15 cellular contexts compared by ENCODE assay signal in the genomic region with DNA sequence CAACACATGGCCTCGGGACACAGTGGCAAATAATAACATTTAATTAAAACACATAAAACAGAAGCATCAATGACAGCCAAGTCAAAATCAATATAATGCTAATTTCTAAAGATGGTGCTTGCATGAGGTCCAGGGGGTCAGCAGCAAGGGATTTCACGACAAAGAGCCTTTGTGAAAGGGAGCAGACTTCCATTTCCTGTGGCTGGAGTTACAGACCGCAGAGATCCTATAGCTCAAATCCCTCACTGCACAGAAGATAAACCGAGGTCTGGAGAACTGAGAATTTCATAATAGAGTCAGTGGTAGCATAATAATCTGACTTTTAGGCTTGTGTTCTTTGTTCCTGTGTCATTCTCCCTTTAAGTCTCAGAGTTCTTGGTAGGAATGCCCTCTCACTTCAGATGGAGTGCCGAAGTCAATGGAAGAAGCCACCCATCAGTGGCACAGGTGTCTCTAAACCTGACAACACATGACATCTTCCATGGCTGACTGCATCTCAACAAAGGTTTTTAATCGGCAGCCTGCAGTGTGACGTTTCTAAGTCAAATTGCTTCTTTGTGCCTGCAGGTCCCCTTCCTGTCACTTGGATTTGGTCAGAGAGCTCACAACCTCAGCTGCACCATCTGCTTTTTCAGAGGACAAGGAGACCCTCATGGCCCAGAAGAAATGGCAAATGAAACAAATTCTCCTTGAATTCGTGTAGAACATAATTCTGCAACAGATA.
"Had no signal": no experiment of that assay in that cellular context is flagged by ENCODE, and none has a peak within 500 bp of the region (broad histone marks: within the 10 kb centered on the region; RNA-seq: fewer than 3 reads in every experiment).

No MANE protein-coding gene starts in this region.

- H3K27ac Mint-ChIP-seq: activated naive CD8-positive, alpha-beta T cell treated with anti-CD3 and anti-CD28 coated beads for 36 hours; activated T-cell treated with anti-CD3 and anti-CD28 coated beads, Interleukin-2, amount 50 U/mL, for 24 hours; stimulated activated naive B cell treated with anti-CD40 and anti-IgM and Interleukin-4, amounts not matched to agents 10 μg/mL and 1 μg/mL and 100 μg/mL, for 72 hours had no signal

- ATAC-seq: right cardiac atrium; stimulated activated naive B cell treated with anti-CD40 and anti-IgM and Interleukin-4, amounts not matched to agents 10 μg/mL and 1 μg/mL and 100 μg/mL, for 72 hours had no signal

- H3K4me3 Mint-ChIP-seq: activated naive CD8-positive, alpha-beta T cell treated with anti-CD3 and anti-CD28 coated beads for 36 hours; activated T-cell treated with anti-CD3 and anti-CD28 coated beads, Interleukin-2, amount 50 U/mL, for 24 hours; stimulated activated naive B cell treated with anti-CD40 and anti-IgM and Interleukin-4, amounts not matched to agents 10 μg/mL and 1 μg/mL and 100 μg/mL, for 72 hours had no signal

- H3K36me3 ChIP-seq: brain microvascular endothelial cell, neutrophil had no signal

- H3K9me3 ChIP-seq: neutrophil had no signal

- DNase-seq: activated CD4-positive, alpha-beta T cell treated with anti-CD3 and anti-CD28 coated beads, Interleukin-2, amount 50 U/mL, for 4 hours; activated CD4-positive, CD25-positive, alpha-beta regulatory T cell treated with anti-CD3 and anti-CD28 coated beads, Interleukin-2, amount 50 U/mL, for 72 hours; activated effector memory CD4-positive, alpha-beta T cell treated with anti-CD3 and anti-CD28 coated beads, Interleukin-2, amount 50 U/mL, for 16 hours; activated naive CD8-positive, alpha-beta T cell treated with anti-CD3 and anti-CD28 coated beads for 36 hours; activated T-cell treated with anti-CD3 and anti-CD28 coated beads, Interleukin-2, amount 50 U/mL, for 24 hours; brain microvascular endothelial cell; effector memory CD4-positive, alpha-beta T cell; hippocampal formation; right cardiac atrium; small intestine; stimulated activated naive B cell treated with anti-CD40 and anti-IgM and Interleukin-4, amounts not matched to agents 10 μg/mL and 1 μg/mL and 100 μg/mL, for 72 hours; substantia nigra; trophoblast cell had no signal

- H3K36me3 Mint-ChIP-seq: activated naive CD8-positive, alpha-beta T cell treated with anti-CD3 and anti-CD28 coated beads for 36 hours had no signal

- H3K27me3 ChIP-seq: brain microvascular endothelial cell had no signal

- H3K27ac ChIP-seq: brain microvascular endothelial cell, epithelial cell of prostate, neutrophil had no signal
